In genomic region chr5:120106912-120107525, GRCh38 we compare ENCODE assay signal across 19 cellular contexts.
"Had no signal": no experiment of that assay in that cellular context is flagged by ENCODE, and none has a peak within 500 bp of the region (broad histone marks: within the 10 kb centered on the region; RNA-seq: fewer than 3 reads in every experiment).

No MANE protein-coding gene starts in this region.

- H3K9me3 Mint-ChIP-seq: memory B cell, nephron had no signal

- H3K27me3 ChIP-seq: dorsolateral prefrontal cortex, neural progenitor cell, sigmoid colon, testis, tibial artery had no signal

- H3K36me3 ChIP-seq: neural progenitor cell, prostate gland, sigmoid colon, tibial artery had no signal

- H3K4me1 Mint-ChIP-seq: nephron; neural progenitor cell; stimulated activated effector memory CD8-positive, alpha-beta T cell treated with anti-CD3 and anti-CD28 coated beads, Interleukin-12 subunit alpha, Interleukin-12 subunit beta, amount 100 ng/mL, for 72 hours had no signal

- H3K9me3 ChIP-seq: prostate gland, sigmoid colon, testis, tibial artery had no signal

- H3K4me2 ChIP-seq: neural progenitor cell had no signal

- H3K9ac ChIP-seq: neural progenitor cell, parathyroid adenoma had no signal

- H3K4me1 ChIP-seq: neural progenitor cell, parathyroid adenoma, prostate gland, sigmoid colon, testis, tibial artery had no signal

- H3K27ac ChIP-seq: dorsolateral prefrontal cortex, neural progenitor cell, parathyroid adenoma, prostate gland, sigmoid colon, testis, tibial artery had no signal

- H3K27ac Mint-ChIP-seq: memory B cell; nephron; neural progenitor cell; stimulated activated effector memory CD8-positive, alpha-beta T cell treated with anti-CD3 and anti-CD28 coated beads, Interleukin-12 subunit alpha, Interleukin-12 subunit beta, amount 100 ng/mL, for 72 hours; type B pancreatic cell had no signal

- H3K36me3 Mint-ChIP-seq: memory B cell; neural progenitor cell; stimulated activated effector memory CD8-positive, alpha-beta T cell treated with anti-CD3 and anti-CD28 coated beads, Interleukin-12 subunit alpha, Interleukin-12 subunit beta, amount 100 ng/mL, for 72 hours; type B pancreatic cell had no signal

- H2AFZ ChIP-seq: neural progenitor cell, parathyroid adenoma had no signal

- H3K4me3 ChIP-seq: dorsolateral prefrontal cortex, lung, neural progenitor cell, prostate gland, sigmoid colon, testis, tibial artery had no signal

- DNase-seq: dorsolateral prefrontal cortex; effector CD4-positive, alpha-beta T cell; hypothalamus; right cardiac atrium; sigmoid colon; stimulated activated CD4-positive, alpha-beta T cell treated with anti-CD3 and anti-CD28 coated beads, Interleukin-2, amount 100 ng/mL, for 24 hours; stimulated activated CD4-positive, alpha-beta T cell treated with anti-CD3 and anti-CD28 coated beads, Interleukin-4, amount 100 ng/mL, for 24 hours; stimulated activated naive CD8-positive, alpha-beta T cell treated with anti-CD3 and anti-CD28 coated beads, Interleukin-15, Interleukin-2, amounts not matched to agents 100 U/mL and 50 U/mL, for 24 hours; substantia nigra; testis; tibial artery had no signal

- H3K4me3 Mint-ChIP-seq: memory B cell; nephron; neural progenitor cell; stimulated activated effector memory CD8-positive, alpha-beta T cell treated with anti-CD3 and anti-CD28 coated beads, Interleukin-12 subunit alpha, Interleukin-12 subunit beta, amount 100 ng/mL, for 72 hours; type B pancreatic cell had no signal

- ATAC-seq: right cardiac atrium; stimulated activated effector memory CD8-positive, alpha-beta T cell treated with anti-CD3 and anti-CD28 coated beads, Interleukin-12 subunit alpha, Interleukin-12 subunit beta, amount 100 ng/mL, for 72 hours; stimulated activated naive CD8-positive, alpha-beta T cell treated with anti-CD3 and anti-CD28 coated beads, Interleukin-15, Interleukin-2, amounts not matched to agents 100 U/mL and 50 U/mL, for 24 hours had no signal

- H3K79me2 ChIP-seq: parathyroid adenoma had no signal
